9 cellular contexts compared by ENCODE assay signal in the genomic region with DNA sequence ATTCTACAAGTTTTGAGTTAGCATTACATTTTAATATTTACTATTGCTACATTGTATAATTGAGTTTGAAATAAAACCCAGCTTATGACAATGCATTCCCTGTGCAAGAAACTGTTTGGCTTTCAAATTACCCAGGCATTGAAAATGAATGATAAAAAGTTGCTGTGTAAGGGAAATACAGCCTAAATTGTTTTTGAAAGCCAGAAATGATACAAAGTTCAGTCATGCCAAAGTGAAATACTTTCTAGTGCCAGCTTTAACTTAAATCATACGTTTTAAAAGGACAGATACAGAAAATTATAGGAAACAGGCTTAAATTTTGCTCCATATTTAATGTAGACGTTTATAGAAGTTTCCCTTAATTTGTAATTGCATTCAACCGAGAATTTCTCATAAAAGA. TPM values are rescaled to one million over a fixed set of nuclear protein-coding genes. Genes with fewer than 3 reads are reported as not detected.
DNase-seq lines count a peak whose midpoint lies in the region; ATAC-seq and TF ChIP-seq lines count a peak whose summit lies in the region.
"Had no signal": no experiment of that assay in that cellular context is flagged by ENCODE, and none has a peak within 500 bp of the region (broad histone marks: within the 10 kb centered on the region; RNA-seq: fewer than 3 reads in every experiment).

No MANE protein-coding gene starts in this region.

- H2BK5ac ChIP-seq in mesendoderm (ENCODE audit: low read length): no peak overlapping the region

- no peak overlapping the region for H3K18ac ChIP-seq in mesendoderm (ENCODE audit: low read length)

- no peaks in the 10 kb centered on the region for H3K36me3 ChIP-seq in mesendoderm (ENCODE audit: control insufficient read depth, insufficient read depth, low read length)

- ATAC-seq in activated B cell treated with CpG ODN at 0.5 μM for 24 hours (ENCODE audit: low read depth): no peak
- ATAC-seq in stimulated activated naive B cell treated with anti-CD40 and anti-IgM and Interleukin-4, amounts not matched to agents 10 μg/mL and 1 μg/mL and 100 μg/mL, for 72 hours (replicated peaks): no peak

- H3K79me1 ChIP-seq in mesendoderm (ENCODE audit: low read length): peaks cover 7% of the 10 kb centered on the region

- no peak overlapping the region for H4K5ac ChIP-seq in mesendoderm (ENCODE audit: low read length)

- H2BK15ac ChIP-seq in mesendoderm (replicated peaks; ENCODE audit: low read depth): no peak overlapping the region

- H3K9me3 Mint-ChIP-seq in activated T-cell treated with anti-CD3 and anti-CD28 coated beads, Interleukin-2, amount 50 U/mL, for 24 hours: no peaks in the 10 kb centered on the region
- no peaks in the 10 kb centered on the region for H3K9me3 Mint-ChIP-seq in activated B cell treated with CpG ODN at 0.5 μM for 24 hours
- no peaks in the 10 kb centered on the region for H3K9me3 Mint-ChIP-seq in stimulated activated naive B cell treated with anti-CD40 and anti-IgM and Interleukin-4, amounts not matched to agents 10 μg/mL and 1 μg/mL and 100 μg/mL, for 72 hours

- H3K4me3 Mint-ChIP-seq in activated T-cell treated with anti-CD3 and anti-CD28 coated beads, Interleukin-2, amount 50 U/mL, for 24 hours: peak overlapping the region; percentile 99
- peak overlapping the region; percentile 32 for H3K4me3 Mint-ChIP-seq in activated B cell treated with CpG ODN at 0.5 μM for 24 hours
- H3K4me3 Mint-ChIP-seq in stimulated activated naive B cell treated with anti-CD40 and anti-IgM and Interleukin-4, amounts not matched to agents 10 μg/mL and 1 μg/mL and 100 μg/mL, for 72 hours: no peak overlapping the region

- CTCF ChIA-PET in activated B cell treated with CpG ODN at 0.5 μM for 24 hours (lab: Charles Lee): interaction anchor here (1.3 to 1.4 kb wide), 4 partner anchors 11 to 37 kb away, joined by 4 to 7 read pairs (median 4); partner anchors contain the start of genes DNAAF2 and RPS29

- H3K27ac ChIP-seq in mesendoderm (ENCODE audit: low read depth, low read length): no peak overlapping the region

- no peak overlapping the region for H3K4me2 ChIP-seq in mesendoderm (ENCODE audit: low read length)

- H3K56ac ChIP-seq in mesendoderm (ENCODE audit: low read length): no peak overlapping the region

- POLR2A ChIA-PET in activated B cell treated with CpG ODN at 0.5 μM for 24 hours (lab: Charles Lee): interaction anchor here (0.7 to 2.1 kb wide), 5 partner anchors 11 to 229 kb away, joined by 3 to 20 read pairs (median 5); partner anchors contain the start of genes DNAAF2, LRR1, NEMF and POLE2

- no peaks in the 10 kb centered on the region for H3K27me3 Mint-ChIP-seq in activated T-cell treated with anti-CD3 and anti-CD28 coated beads, Interleukin-2, amount 50 U/mL, for 24 hours
- H3K27me3 Mint-ChIP-seq in activated B cell treated with CpG ODN at 0.5 μM for 24 hours: no peaks in the 10 kb centered on the region
- H3K27me3 Mint-ChIP-seq in stimulated activated naive B cell treated with anti-CD40 and anti-IgM and Interleukin-4, amounts not matched to agents 10 μg/mL and 1 μg/mL and 100 μg/mL, for 72 hours: no peaks in the 10 kb centered on the region

- H3K4me3 ChIP-seq in fibroblast of pulmonary artery (replicated peaks; ENCODE audit: low read depth, low read length): peak overlapping the region; percentile 93
- no peak overlapping the region for H3K4me3 ChIP-seq in mesendoderm (ENCODE audit: low read length)

- intact Hi-C loops in activated B cell treated with CpG ODN at 0.5 μM for 24 hours (cut with micrococcal nuclease): loop anchor here (5.0 kb wide), 1 partner anchor 609 kb away; the partner anchor contains the start of gene SOS2

- no CpG with 5 or more reads among the region's 3 CpGs for WGBS in mesendoderm (ENCODE audit: extremely low coverage, insufficient coverage, low lambda C conversion rate)

- no peak overlapping the region for H3K4ac ChIP-seq in mesendoderm (ENCODE audit: low read depth, low read length)

- peaks cover 63% of the 10 kb centered on the region for H3K4me1 Mint-ChIP-seq in activated T-cell treated with anti-CD3 and anti-CD28 coated beads, Interleukin-2, amount 50 U/mL, for 24 hours (ENCODE audit: low read depth)
- peaks cover 63% of the 10 kb centered on the region for H3K4me1 Mint-ChIP-seq in activated B cell treated with CpG ODN at 0.5 μM for 24 hours
- H3K4me1 Mint-ChIP-seq in stimulated activated naive B cell treated with anti-CD40 and anti-IgM and Interleukin-4, amounts not matched to agents 10 μg/mL and 1 μg/mL and 100 μg/mL, for 72 hours: peaks cover 19 to 42% of the 10 kb centered on the region in 2 donors

- H2AK5ac ChIP-seq in mesendoderm (ENCODE audit: low read length): no peak overlapping the region

- TF ChIP-seq CTCF in activated B cell treated with CpG ODN at 0.5 μM for 24 hours (IDR thresholded peaks at IDR 0.05) (no peak), fibroblast of pulmonary artery (IDR thresholded peaks at IDR 0.05; ENCODE audit: low read length, missing control alignments) (no peak)

- no peak overlapping the region for H3K23ac ChIP-seq in mesendoderm (ENCODE audit: low read length)

- no peak overlapping the region for H3K9ac ChIP-seq in mesendoderm (ENCODE audit: low read length)

- peaks cover 28% of the 10 kb centered on the region for H3K79me2 ChIP-seq in mesendoderm (ENCODE audit: control insufficient read depth, insufficient read depth, low read length)

- H3K4me1 ChIP-seq in mesendoderm (ENCODE audit: control insufficient read depth, low read depth, low read length): peaks cover 3% of the 10 kb centered on the region

- no peak for DNase-seq in activated T-cell treated with anti-CD3 and anti-CD28 coated beads, Interleukin-2, amount 50 U/mL, for 24 hours
- no peak for DNase-seq in activated T-cell treated with anti-CD3 and anti-CD28 coated beads, Interleukin-2, amount 50 U/mL, for 1 hour
- DNase-seq in activated B cell treated with CpG ODN at 0.5 μM for 24 hours (no peak), fibroblast of pulmonary artery (ENCODE audit: low read depth) (no peak), mesendoderm (no peak), NCI-H510A treated with DMSO at 0.1 percent for 48 hours (lab: John Stamatoyannopoulos, UW) (no peak), GM19240 (ENCODE audit: insufficient read length, low spot score) (no peak)
- no peak for DNase-seq in stimulated activated naive B cell treated with anti-CD40 and anti-IgM and Interleukin-4, amounts not matched to agents 10 μg/mL and 1 μg/mL and 100 μg/mL, for 72 hours
- DNase-seq: HCEC 1CT had no signal

- no peaks in the 10 kb centered on the region for H3K27me3 ChIP-seq in mesendoderm (ENCODE audit: insufficient read depth, low read length, poor library complexity)

- peak overlapping the region; percentile 99 for H3K27ac Mint-ChIP-seq in activated T-cell treated with anti-CD3 and anti-CD28 coated beads, Interleukin-2, amount 50 U/mL, for 24 hours
- peak overlapping the region; percentile 63 for H3K27ac Mint-ChIP-seq in activated B cell treated with CpG ODN at 0.5 μM for 24 hours
- peak overlapping the region; percentile 25 for H3K27ac Mint-ChIP-seq in stimulated activated naive B cell treated with anti-CD40 and anti-IgM and Interleukin-4, amounts not matched to agents 10 μg/mL and 1 μg/mL and 100 μg/mL, for 72 hours

- no peak overlapping the region for H4K8ac ChIP-seq in mesendoderm (ENCODE audit: low read depth, low read length)

- peaks cover 90% of the 10 kb centered on the region for H3K36me3 Mint-ChIP-seq in activated T-cell treated with anti-CD3 and anti-CD28 coated beads, Interleukin-2, amount 50 U/mL, for 24 hours (ENCODE audit: low read depth)
- H3K36me3 Mint-ChIP-seq in activated B cell treated with CpG ODN at 0.5 μM for 24 hours (ENCODE audit: low read depth): peaks cover 65% of the 10 kb centered on the region
- H3K36me3 Mint-ChIP-seq in stimulated activated naive B cell treated with anti-CD40 and anti-IgM and Interleukin-4, amounts not matched to agents 10 μg/mL and 1 μg/mL and 100 μg/mL, for 72 hours: peaks cover 24 to 40% of the 10 kb centered on the region in 2 donors

- H2BK120ac ChIP-seq in mesendoderm (ENCODE audit: low read depth, low read length): no peak overlapping the region

RNA-seq across cellular contexts. Expression of gene MGAT2, which starts 2.8 kb away (rescaled TPM):
- 39.7 and 40.5 TPM in 2 replicates for total RNA-seq in activated B cell treated with CpG ODN at 0.5 μM for 24 hours
- 19.9 TPM for polyA plus RNA-seq in mesendoderm (2013, experiment 1 of 2)
- 20.1 TPM for polyA plus RNA-seq in mesendoderm (2013, experiment 2 of 2)

RNA-seq across cellular contexts. Expression of gene RPL36AL, which starts 3.0 kb away (rescaled TPM):
- total RNA-seq in activated B cell treated with CpG ODN at 0.5 μM for 24 hours: 150 and 166 TPM in 2 replicates
- polyA plus RNA-seq in mesendoderm (2013, experiment 1 of 2): 749 TPM
- polyA plus RNA-seq in mesendoderm (2013, experiment 2 of 2): 740 TPM

RNA-seq across cellular contexts. Expression of gene DNAAF2, which starts 11.7 kb away (rescaled TPM):
- 8.5 and 8.6 TPM in 2 replicates for total RNA-seq in activated B cell treated with CpG ODN at 0.5 μM for 24 hours
- 15.5 TPM for polyA plus RNA-seq in mesendoderm (2013, experiment 1 of 2)
- 19.3 TPM for polyA plus RNA-seq in mesendoderm (2013, experiment 2 of 2)

RNA-seq across cellular contexts. Expression of gene LRR1, which starts 24.6 kb away (rescaled TPM):
- 15.1 and 19.9 TPM in 2 replicates for total RNA-seq in activated B cell treated with CpG ODN at 0.5 μM for 24 hours
- 33.2 TPM for polyA plus RNA-seq in mesendoderm (2013, experiment 1 of 2)
- polyA plus RNA-seq in mesendoderm (2013, experiment 2 of 2): 32.8 TPM

RNA-seq across cellular contexts. Expression of gene RPS29, which starts 37.2 kb away (rescaled TPM):
- 3,259 and 3,732 TPM in 2 replicates for total RNA-seq in activated B cell treated with CpG ODN at 0.5 μM for 24 hours
- polyA plus RNA-seq in mesendoderm (2013, experiment 1 of 2): 20,930 TPM
- 20,188 TPM for polyA plus RNA-seq in mesendoderm (2013, experiment 2 of 2)

Comparison
In these comparisons a context has a peak if more than half of its experiments do, and no peak if none do; other contexts are left out.
1. H3K27ac Mint-ChIP-seq: peak in every context shown above with its lines; median percentile 99 in activated T-cell treated with anti-CD3 and anti-CD28 coated beads, Interleukin-2, amount 50 U/mL, for 24 hours; 63 in activated B cell treated with CpG ODN at 0.5 μM for 24 hours; 25 in stimulated activated naive B cell treated with anti-CD40 and anti-IgM and Interleukin-4, amounts not matched to agents 10 μg/mL and 1 μg/mL and 100 μg/mL, for 72 hours.
2. H3K4me3 Mint-ChIP-seq: peak in activated T-cell treated with anti-CD3 and anti-CD28 coated beads, Interleukin-2, amount 50 U/mL, for 24 hours (single experiment) and activated B cell treated with CpG ODN at 0.5 μM for 24 hours (single experiment); none in stimulated activated naive B cell treated with anti-CD40 and anti-IgM and Interleukin-4, amounts not matched to agents 10 μg/mL and 1 μg/mL and 100 μg/mL, for 72 hours (0 of 2).